Comparison of ENCODE assay signal across 20 cellular contexts in genomic region chr9:120663380-120663779, GRCh38. TPM values are rescaled to one million over a fixed set of nuclear protein-coding genes. Genes with fewer than 3 reads are reported as not detected.
DNase-seq lines count a peak whose midpoint lies in the region; ATAC-seq and TF ChIP-seq lines count a peak whose summit lies in the region.
"Had no signal": no experiment of that assay in that cellular context is flagged by ENCODE, and none has a peak within 500 bp of the region (broad histone marks: within the 10 kb centered on the region; RNA-seq: fewer than 3 reads in every experiment).

No MANE protein-coding gene starts in this region.

- H3K4me1 ChIP-seq in Loucy (ENCODE audit: insufficient read depth, low read length, poor library complexity, severe bottlenecking): peaks cover 42% of the 10 kb centered on the region
- no peaks in the 10 kb centered on the region for H3K4me1 ChIP-seq in endodermal cell (ENCODE audit: control insufficient read depth, insufficient read depth, low read length)

- H3F3A ChIP-seq in Loucy (ENCODE audit: low read depth): 0 out of 2 replicates have a peak, but pooled peaks cover 6% of the 10 kb centered on the region

- H3K79me2 ChIP-seq in Loucy (ENCODE audit: insufficient read depth, low read length): peaks cover 10% of the 10 kb centered on the region; the same call in 1 of the 2 replicates

- CTCF ChIA-PET in activated CD4-positive, alpha-beta T cell treated with anti-CD3 and anti-CD28 coated beads for 36 hours (lab: Charles Lee): no interaction called here

- peaks cover 8% of the 10 kb centered on the region for H3K4me1 Mint-ChIP-seq in endodermal cell
- no peaks in the 10 kb centered on the region for H3K4me1 Mint-ChIP-seq in activated CD4-positive, alpha-beta T cell treated with anti-CD3 and anti-CD28 coated beads for 36 hours

- H3K4me2 ChIP-seq in Loucy (ENCODE audit: low read depth, low read length, poor library complexity, severe bottlenecking): peak overlapping the region; percentile 29

- H3K36me3 Mint-ChIP-seq in endodermal cell (ENCODE audit: low read depth): no peaks in the 10 kb centered on the region
- peaks cover 2% of the 10 kb centered on the region for H3K36me3 Mint-ChIP-seq in activated CD4-positive, alpha-beta T cell treated with anti-CD3 and anti-CD28 coated beads for 36 hours (ENCODE audit: low read depth)

- H3K27ac ChIP-seq in endodermal cell (ENCODE audit: low read depth, low read length): peak overlapping the region; percentile 60

- POLR2A ChIA-PET in activated CD4-positive, alpha-beta T cell treated with anti-CD3 and anti-CD28 coated beads for 36 hours (lab: Charles Lee): no interaction called here

- H3K4me3 Mint-ChIP-seq in endodermal cell: no peak overlapping the region
- H3K4me3 Mint-ChIP-seq in activated CD4-positive, alpha-beta T cell treated with anti-CD3 and anti-CD28 coated beads for 36 hours: no peak overlapping the region
- H3K4me3 Mint-ChIP-seq: activated naive CD4-positive, alpha-beta T cell treated with anti-CD3 and anti-CD28 coated beads, Interleukin-2, amount 50 U/mL, for 24 hours; activated T-helper 1 cell treated with anti-CD3 and anti-CD28 coated beads, Interleukin-12 subunit alpha, Interleukin-12 subunit beta, Interleukin-2, Interleukin-4 antibody, amounts not matched to agents 30 ng/mL and 10 ng/mL and 1 ng/mL, durations not matched to agents 14 hours and 24 hours and 36 hours had no signal

- H3K27me3 Mint-ChIP-seq in endodermal cell (ENCODE audit: insufficient read depth): peaks cover 6% of the 10 kb centered on the region
- no peaks in the 10 kb centered on the region for H3K27me3 Mint-ChIP-seq in activated CD4-positive, alpha-beta T cell treated with anti-CD3 and anti-CD28 coated beads for 36 hours
- H3K27me3 Mint-ChIP-seq: activated naive CD4-positive, alpha-beta T cell treated with anti-CD3 and anti-CD28 coated beads, Interleukin-2, amount 50 U/mL, for 24 hours had no signal

- H4K20me1 ChIP-seq in Loucy (ENCODE audit: insufficient read depth, low read length, poor library complexity, severe bottlenecking): no peaks in the 10 kb centered on the region

- 88 to 97% methylated on average over 3 of the region's 3 CpGs for WGBS in endodermal cell (ENCODE audit: insufficient coverage in 1 of 2, insufficient read length in 1 of 2), 2 experiments

- no peaks in the 10 kb centered on the region for H3K36me3 ChIP-seq in Loucy (ENCODE audit: insufficient read depth, low read length)
- peaks cover 5% of the 10 kb centered on the region for H3K36me3 ChIP-seq in endodermal cell (ENCODE audit: control insufficient read depth, insufficient read depth, low read length)
- H3K36me3 ChIP-seq: thyroid gland had no signal

- H3K9ac ChIP-seq in Loucy (ENCODE audit: low read depth, low read length, poor library complexity, severe bottlenecking): no peak overlapping the region
- no peak overlapping the region for H3K9ac ChIP-seq in endodermal cell (ENCODE audit: extremely low read depth, low read length, poor library complexity, severe bottlenecking)

- no peaks in the 10 kb centered on the region for H3K27me3 ChIP-seq in Loucy (ENCODE audit: insufficient read depth, low read length, poor library complexity, severe bottlenecking)
- no peaks in the 10 kb centered on the region for H3K27me3 ChIP-seq in endodermal cell (ENCODE audit: control insufficient read depth, insufficient read depth, low read length, poor library complexity, severe bottlenecking)
- H3K27me3 ChIP-seq: thyroid gland had no signal

- H3K4me3 ChIP-seq in Loucy (ENCODE audit: low read length, poor library complexity, severe bottlenecking) (no peak overlapping the region), endodermal cell (ENCODE audit: low read length) (no peak overlapping the region)
- H3K4me3 ChIP-seq: thyroid gland had no signal

- no peak overlapping the region for H2AFZ ChIP-seq in Loucy (ENCODE audit: low read length)

- H3K9me2 ChIP-seq in Loucy (replicated peaks; ENCODE audit: low read depth, low read length): no peaks in the 10 kb centered on the region

- intact Hi-C loops in activated CD4-positive, alpha-beta T cell treated with anti-CD3 and anti-CD28 coated beads for 36 hours (cut with DNase I, micrococcal nuclease): no loop called here

- TF ChIP-seq CTCF in Loucy (conservative IDR thresholded peaks at IDR 0.05; ENCODE audit: low read length) (no peak), endodermal cell (conservative IDR thresholded peaks at IDR 0.05) (no peak)

- DNase-seq in CD1c-positive myeloid dendritic cell (ENCODE audit: extremely low spot score): peak; percentile 16
- DNase-seq in OCI-M1 (lab: John Stamatoyannopoulos, UW): peak; percentile 15
- no peak for DNase-seq in endodermal cell
- no peak for DNase-seq in NCI-H510A treated with DMSO at 0.1 percent for 48 hours (lab: John Stamatoyannopoulos, UW)
- DNase-seq in activated CD4-positive, alpha-beta T cell treated with anti-CD3 and anti-CD28 coated beads for 36 hours: no peak
- DNase-seq: activated CD4-positive, alpha-beta T cell treated with anti-CD3 and anti-CD28 coated beads for 48 hours; anterior cingulate cortex; Calu3; mesenchymal stem cell; NCI-H187; occipital lobe; retina; stimulated activated CD4-positive, alpha-beta T cell treated with anti-CD3 and anti-CD28 coated beads, Interleukin-4, amount 100 ng/mL, for 1 hour; stimulated activated naive CD4-positive, alpha-beta T cell treated with Interleukin-2 at 50 U/mL for 16 hours; thyroid gland had no signal

- H3K9me3 ChIP-seq in Loucy (ENCODE audit: insufficient read depth, low read depth, low read length) (no peaks in the 10 kb centered on the region), endodermal cell (ENCODE audit: control insufficient read depth, low read length) (peaks cover 10% of the 10 kb centered on the region)
- H3K9me3 ChIP-seq: thyroid gland had no signal

- H3K27ac Mint-ChIP-seq in endodermal cell: no peak overlapping the region
- no peak overlapping the region for H3K27ac Mint-ChIP-seq in activated CD4-positive, alpha-beta T cell treated with anti-CD3 and anti-CD28 coated beads for 36 hours
- H3K27ac Mint-ChIP-seq: activated naive CD4-positive, alpha-beta T cell treated with anti-CD3 and anti-CD28 coated beads, Interleukin-2, amount 50 U/mL, for 24 hours; activated T-helper 1 cell treated with anti-CD3 and anti-CD28 coated beads, Interleukin-12 subunit alpha, Interleukin-12 subunit beta, Interleukin-2, Interleukin-4 antibody, amounts not matched to agents 30 ng/mL and 10 ng/mL and 1 ng/mL, durations not matched to agents 14 hours and 24 hours and 36 hours had no signal

- ATAC-seq in GM21526 (IDR thresholded peaks at IDR 0.05; ENCODE audit: low FRiP score, unreplicated experiment): no peak
- ATAC-seq in activated CD4-positive, alpha-beta T cell treated with anti-CD3 and anti-CD28 coated beads for 36 hours: no peak
- ATAC-seq: HepG2 had no signal

- peaks cover 7% of the 10 kb centered on the region for H3K9me3 Mint-ChIP-seq in endodermal cell
- no peaks in the 10 kb centered on the region for H3K9me3 Mint-ChIP-seq in activated CD4-positive, alpha-beta T cell treated with anti-CD3 and anti-CD28 coated beads for 36 hours (ENCODE audit: low read depth)
- H3K9me3 Mint-ChIP-seq: activated naive CD4-positive, alpha-beta T cell treated with anti-CD3 and anti-CD28 coated beads, Interleukin-2, amount 50 U/mL, for 24 hours; activated T-helper 1 cell treated with anti-CD3 and anti-CD28 coated beads, Interleukin-12 subunit alpha, Interleukin-12 subunit beta, Interleukin-2, Interleukin-4 antibody, amounts not matched to agents 30 ng/mL and 10 ng/mL and 1 ng/mL, durations not matched to agents 14 hours and 24 hours and 36 hours had no signal

RNA-seq across cellular contexts. Expression of gene MEGF9, which starts 50.9 kb away (rescaled TPM):
- 10 to 100 TPM in 1 of 2 donors, 1 to 10 TPM in 1; 5.0 to 10.7 TPM for total RNA-seq in endodermal cell
- polyA plus RNA-seq in endodermal cell (2013, experiment 1 of 2): 15.5 TPM
- polyA plus RNA-seq in endodermal cell (2013, experiment 2 of 2): 16.7 TPM
- total RNA-seq in activated CD4-positive, alpha-beta T cell treated with anti-CD3 and anti-CD28 coated beads for 36 hours: 1 to 10 TPM; 3.3 to 3.6 TPM

Comparison
In these comparisons a context has a peak if more than half of its experiments do, and no peak if none do; other contexts are left out.
1. DNase-seq: peak in CD1c-positive myeloid dendritic cell (single experiment) and OCI-M1 (single experiment); none in endodermal cell (single experiment), NCI-H510A treated with DMSO at 0.1 percent for 48 hours (single experiment) and activated CD4-positive, alpha-beta T cell treated with anti-CD3 and anti-CD28 coated beads for 36 hours (single experiment).